1 cellular context compared by ENCODE assay signal in genomic region chr16:586645-587590, GRCh38.
TF ChIP-seq lines count a peak whose summit lies in the region.

No MANE protein-coding gene starts in this region.

TF ChIP-seq in K562, 482 proteins besides CTCF, POLR2A, EP300 and RAD21:
- TF ChIP-seq SUPT5H (IDR thresholded peaks at IDR 0.05) = peak; percentile 58
- TF ChIP-seq, protein P1, sequence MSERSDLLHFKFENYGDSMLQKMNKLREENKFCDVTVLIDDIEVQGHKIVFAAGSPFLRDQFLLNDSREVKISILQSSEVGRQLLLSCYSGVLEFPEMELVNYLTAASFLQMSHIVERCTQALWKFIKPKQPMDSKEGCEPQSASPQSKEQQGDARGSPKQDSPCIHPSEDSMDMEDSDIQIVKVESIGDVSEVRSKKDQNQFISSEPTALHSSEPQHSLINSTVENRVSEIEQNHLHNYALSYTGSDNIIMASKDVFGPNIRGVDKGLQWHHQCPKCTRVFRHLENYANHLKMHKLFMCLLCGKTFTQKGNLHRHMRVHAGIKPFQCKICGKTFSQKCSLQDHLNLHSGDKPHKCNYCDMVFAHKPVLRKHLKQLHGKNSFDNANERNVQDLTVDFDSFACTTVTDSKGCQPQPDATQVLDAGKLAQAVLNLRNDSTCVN (CRISPR knock-in tag; IDR thresholded peaks at IDR 0.05) = no peak
- TF ChIP-seq KDM5B (IDR thresholded peaks at IDR 0.05; ENCODE audit: insufficient replicate concordance, low read depth, low read length) = peak; percentile 34
- peak; percentile 31; the same call in 1 of the 2 replicates for TF ChIP-seq NFIX (CRISPR knock-in tag; IDR thresholded peaks at IDR 0.05; ENCODE audit: low read depth)
- TF ChIP-seq POLR2AphosphoS5 (IDR thresholded peaks at IDR 0.05; ENCODE audit: control insufficient read depth, insufficient read depth, low read depth, low read length) = peak; percentile 54; the same call in 1 of the 2 replicates
- TF ChIP-seq ZBTB9 (CRISPR knock-in tag; IDR thresholded peaks at IDR 0.05) = no peak
- TF ChIP-seq CBX8 (IDR thresholded peaks at IDR 0.05; ENCODE audit: borderline replicate concordance, extremely low read depth, low read depth, low read length, poor library complexity, severe bottlenecking) = no peak
- TF ChIP-seq SP1 (CRISPR knock-in tag; IDR thresholded peaks at IDR 0.05) = peak; percentile 35; the same call in 1 of the 2 replicates
- TF ChIP-seq CTCFL (IDR thresholded peaks at IDR 0.05; ENCODE audit: borderline replicate concordance, insufficient read depth, low read depth, low read length, poor library complexity, severe bottlenecking) = no peak
- no peak for TF ChIP-seq ZNF232 (CRISPR knock-in tag; IDR thresholded peaks at IDR 0.05)
- 0 out of 2 replicates have a peak, but pooled peaks have one; percentile 33 for TF ChIP-seq MTA3 (IDR thresholded peaks at IDR 0.05; ENCODE audit: borderline replicate concordance)
- TF ChIP-seq CHD4 (IDR thresholded peaks at IDR 0.05; ENCODE audit: insufficient read depth, insufficient replicate concordance, low read depth, low read length, poor library complexity, severe bottlenecking) = no peak
- TF ChIP-seq SAFB2 (IDR thresholded peaks at IDR 0.05; ENCODE audit: borderline replicate concordance, low read depth, low read length, severe bottlenecking) = no peak
- peak; percentile 75 for TF ChIP-seq POLR2G (IDR thresholded peaks at IDR 0.05; ENCODE audit: low read depth, low read length)
- TF ChIP-seq TOE1 (IDR thresholded peaks at IDR 0.05; ENCODE audit: borderline replicate concordance) = no peak
- peak; percentile 66; the same call in 1 of the 2 replicates for TF ChIP-seq TOE1 (CRISPR knock-in tag; IDR thresholded peaks at IDR 0.05; ENCODE audit: borderline replicate concordance, low read depth)
- TF ChIP-seq ZC3H4 (CRISPR knock-in tag; IDR thresholded peaks at IDR 0.05; ENCODE audit: borderline replicate concordance) = peak; percentile 25; the same call in 1 of the 2 replicates
- TF ChIP-seq POLR2AphosphoS2 (IDR thresholded peaks at IDR 0.05; ENCODE audit: low read length) = peak; percentile 85
- 0 out of 2 replicates have a peak, but pooled peaks have one; percentile 4 for TF ChIP-seq STAG1 (CRISPR knock-in tag; IDR thresholded peaks at IDR 0.05; ENCODE audit: borderline replicate concordance)
- TF ChIP-seq NFIC (IDR thresholded peaks at IDR 0.05) = peak; percentile 94
